Comparison of ENCODE assay signal across 10 cellular contexts in the genomic region with DNA sequence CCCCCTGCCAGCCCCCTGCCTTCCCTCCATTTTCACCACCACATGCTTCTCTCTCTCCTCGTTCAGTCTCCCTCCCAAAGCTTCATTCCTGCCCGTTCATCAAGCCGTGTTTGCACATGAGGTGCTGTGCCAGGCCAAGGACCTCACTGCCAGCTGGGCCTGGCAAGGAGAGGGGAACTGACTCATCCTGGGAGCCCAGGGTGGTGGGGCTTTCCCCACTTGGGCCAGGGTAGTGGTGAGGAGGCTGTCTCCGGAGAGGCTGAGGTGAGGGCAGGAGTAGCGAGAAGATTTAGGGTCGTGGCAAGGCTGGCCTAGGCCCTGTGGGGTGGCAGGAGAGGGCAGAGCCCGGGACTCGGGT. TPM values are rescaled to one million over a fixed set of nuclear protein-coding genes. Genes with fewer than 3 reads are reported as not detected.
A peak's percentile ranks its signal among the peaks of the same experiment; 100 is the strongest.
DNase-seq lines count a peak whose midpoint lies in the region; ATAC-seq, FAIRE-seq and TF ChIP-seq lines count a peak whose summit lies in the region.
"Had no signal": no experiment of that assay in that cellular context is flagged by ENCODE, and none has a peak within 500 bp of the region (broad histone marks: within the 10 kb centered on the region; RNA-seq: fewer than 3 reads in every experiment).

No MANE protein-coding gene starts in this region.

- no peaks in the 10 kb centered on the region for H3K27me3 ChIP-seq in psoas muscle (ENCODE audit: insufficient read depth in 3 of 3, low read length in 2 of 3)

- H3K36me3 ChIP-seq in psoas muscle (ENCODE audit: insufficient read depth in 1 of 2, low read depth in 1 of 2): no peaks in the 10 kb centered on the region

- 43 to 53% (median 50%) methylated on average over 7 to 8 of the region's 8 CpGs for WGBS in psoas muscle, 3 donors

- H3K4me1 ChIP-seq in psoas muscle: no peaks in the 10 kb centered on the region

- intact Hi-C loops in psoas muscle (cut with DNase I): no loop called here

- H3K4me3 ChIP-seq in GM12865 (ENCODE audit: low read depth, low read length): no peak overlapping the region
- H3K4me3 ChIP-seq in psoas muscle: no peak overlapping the region

- no peak for FAIRE-seq in GM19239 (lab: Jason Lieb, UNC)

- TF ChIP-seq CTCF in GM12865 (IDR thresholded peaks at IDR 0.05; ENCODE audit: insufficient read depth, low read depth, low read length, missing control alignments) (no peak), psoas muscle (IDR thresholded peaks at IDR 0.05) (no peak)

- peak; percentile 74 for DNase-seq in GM12865 (ENCODE audit: low read depth)
- peak; percentile 41 for DNase-seq in NCI-H446 treated with DMSO at 0.1 percent for 48 hours (lab: John Stamatoyannopoulos, UW)
- DNase-seq in psoas muscle: peak in 1 of 2 donors; percentile 57
- no peak for DNase-seq in activated CD8-positive, alpha-beta memory T cell treated with anti-CD3 and anti-CD28 coated beads, Interleukin-2, amount 50 U/mL, for 4 hours
- no peak for DNase-seq in midbrain (lab: John Stamatoyannopoulos, UW)
- no peak for DNase-seq in SIG-M5 (lab: John Stamatoyannopoulos, UW)
- no peak for DNase-seq in GM19239 (ENCODE audit: insufficient read length, low spot score)
- DNase-seq: activated CD4-positive, alpha-beta T cell treated with anti-CD3 and anti-CD28 coated beads for 4 hours; retina had no signal

- ATAC-seq in esophagus mucosa (peak; percentile 86), psoas muscle (peak; percentile 70 to 89 (median 78))

- H3K27ac ChIP-seq in psoas muscle: no peak overlapping the region

- H3K9me3 ChIP-seq in psoas muscle: no peaks in the 10 kb centered on the region

RNA-seq across cellular contexts. Expression of a gene that starts 30.4 kb away (rescaled TPM):
- 30.6 TPM for total RNA-seq in esophagus mucosa
- total RNA-seq in psoas muscle: 10 to 100 TPM in 3 of 4 donors, 1 to 10 TPM in 1; 8.7 to 15.4 (median 12.3) TPM
- 1 to 10 TPM; 1.8 to 3.8 (median 2.9) TPM for polyA plus RNA-seq in psoas muscle

Comparison
In these comparisons a context has a peak if more than half of its experiments do, and no peak if none do; other contexts are left out.
1. DNase-seq: peak in GM12865 (single experiment) and NCI-H446 treated with DMSO at 0.1 percent for 48 hours (single experiment); none in activated CD8-positive, alpha-beta memory T cell treated with anti-CD3 and anti-CD28 coated beads, Interleukin-2, amount 50 U/mL, for 4 hours (single experiment), midbrain (single experiment), SIG-M5 (single experiment) and GM19239 (single experiment).